8 cellular contexts compared by ENCODE assay signal in genomic region chr20:62923059-62923668, GRCh38. TPM values are rescaled to one million over a fixed set of nuclear protein-coding genes. Genes with fewer than 3 reads are reported as not detected.
DNase-seq lines count a peak whose midpoint lies in the region; ATAC-seq and TF ChIP-seq lines count a peak whose summit lies in the region.
"Not testable (repeated sequence)": the region's sequence is repeated elsewhere in the genome, so short reads cannot be mapped to it uniquely, and the experiment has no call there.

No MANE protein-coding gene starts in this region.

- peak overlapping the region; percentile 93 for H3K4me2 ChIP-seq in BLaER1

- H3K4me1 ChIP-seq in BLaER1 (peaks cover 83% of the 10 kb centered on the region), right atrium auricular region (peaks cover 0 to 84% of the 10 kb centered on the region in 2 donors), stomach (peaks cover 84 to 89% (median 86%) of the 10 kb centered on the region in 4 donors)

- H3K27me3 ChIP-seq in BLaER1, right atrium auricular region, stomach: not testable (repeated sequence)

- H3K27ac ChIP-seq in BLaER1 = 0 out of 2 replicates have a peak overlapping the region, but pooled peaks have one; percentile 20
- H3K27ac ChIP-seq in right atrium auricular region = peak overlapping the region; percentile 92 to 96
- peak overlapping the region; percentile 23 to 99 (median 98) for H3K27ac ChIP-seq in stomach

- not testable (repeated sequence) for TF ChIP-seq POLR2A in stomach (IDR thresholded peaks at IDR 0.05)

- not testable (repeated sequence) for H3K9me3 Mint-ChIP-seq in HFFc6; activated T-cell treated with anti-CD3 and anti-CD28 coated beads, Interleukin-2, amount 50 U/mL, for 72 hours; chondrocyte (ENCODE audit: low read depth); naive B cell

- peak overlapping the region; percentile 92 for H3K27ac Mint-ChIP-seq in HFFc6
- H3K27ac Mint-ChIP-seq in activated T-cell treated with anti-CD3 and anti-CD28 coated beads, Interleukin-2, amount 50 U/mL, for 72 hours = peak overlapping the region; percentile 96
- H3K27ac Mint-ChIP-seq in chondrocyte (ENCODE audit: unreplicated experiment) = peak overlapping the region; percentile 98
- H3K27ac Mint-ChIP-seq in naive B cell = peak overlapping the region in 4 of 6 donors; percentile 9 to 88 (median 20)

- H4K20me1 ChIP-seq in BLaER1 = peaks cover 95% of the 10 kb centered on the region

- not testable (repeated sequence) for H3K4me3 ChIP-seq in BLaER1, right atrium auricular region
- H3K4me3 ChIP-seq in stomach = peak overlapping the region in 1 of 4 donors; percentile 15

- intact Hi-C loops in stomach (cut with DNase I; ENCODE audit: low total_unique reads) = not testable (repeated sequence)

- peak; percentile 63 for DNase-seq in HFFc6
- DNase-seq in RKO (ENCODE audit: low spot score) = peak; percentile 68
- DNase-seq in activated T-cell treated with anti-CD3 and anti-CD28 coated beads, Interleukin-2, amount 50 U/mL, for 72 hours; chondrocyte (ENCODE audit: low spot score); right atrium auricular region (ENCODE audit: low spot score); naive B cell: not testable (repeated sequence)
- DNase-seq in stomach = peak; percentile 51

- not testable (repeated sequence) for H3K36me3 Mint-ChIP-seq in HFFc6 (ENCODE audit: low read depth); activated T-cell treated with anti-CD3 and anti-CD28 coated beads, Interleukin-2, amount 50 U/mL, for 72 hours (ENCODE audit: insufficient read depth in 2 of 2); chondrocyte (ENCODE audit: low read depth); naive B cell

- not testable (repeated sequence) for TF ChIP-seq CTCF in HFFc6 (IDR thresholded peaks at IDR 0.05); chondrocyte (IDR thresholded peaks at IDR 0.05); right atrium auricular region (IDR thresholded peaks at IDR 0.05); stomach (IDR thresholded peaks at IDR 0.05)

- not testable (repeated sequence) for H3K27me3 Mint-ChIP-seq in HFFc6 (ENCODE audit: insufficient read depth); activated T-cell treated with anti-CD3 and anti-CD28 coated beads, Interleukin-2, amount 50 U/mL, for 72 hours (ENCODE audit: low read depth); chondrocyte (ENCODE audit: low read depth); naive B cell

- TF ChIP-seq EP300 in stomach (IDR thresholded peaks at IDR 0.05) = not testable (repeated sequence)

- H3K9me3 ChIP-seq in BLaER1, right atrium auricular region, stomach: not testable (repeated sequence)

- WGBS in stomach, 5 donors = 46 to 49% (median 48%) methylated on average over 17 of the region's 17 CpGs

- ATAC-seq in activated T-cell treated with anti-CD3 and anti-CD28 coated beads, Interleukin-2, amount 50 U/mL, for 72 hours (replicated peaks in 1 of 2); naive B cell (ENCODE audit: low read depth in 2 of 2): not testable (repeated sequence)

- H3K36me3 ChIP-seq in BLaER1, right atrium auricular region, stomach: not testable (repeated sequence)

- not testable (repeated sequence) for H3K9ac ChIP-seq in BLaER1

- H3K4me3 Mint-ChIP-seq in HFFc6 (0 out of 2 replicates have a peak overlapping the region, but pooled peaks have one; percentile 24), naive B cell (peak overlapping the region in 5 of 8 donors; percentile 19 to 86 (median 62))
- H3K4me3 Mint-ChIP-seq in activated T-cell treated with anti-CD3 and anti-CD28 coated beads, Interleukin-2, amount 50 U/mL, for 72 hours = peak overlapping the region; percentile 95 to 97
- H3K4me3 Mint-ChIP-seq in chondrocyte (ENCODE audit: unreplicated experiment) = not testable (repeated sequence)

- H3K4me1 Mint-ChIP-seq in HFFc6 (ENCODE audit: low read depth) = peaks cover 70% of the 10 kb centered on the region
- peaks cover 87% of the 10 kb centered on the region for H3K4me1 Mint-ChIP-seq in activated T-cell treated with anti-CD3 and anti-CD28 coated beads, Interleukin-2, amount 50 U/mL, for 72 hours (ENCODE audit: low read depth)
- peaks cover 71% of the 10 kb centered on the region for H3K4me1 Mint-ChIP-seq in chondrocyte (ENCODE audit: low read depth)
- H3K4me1 Mint-ChIP-seq in naive B cell = peaks cover 54 to 84% (median 75%) of the 10 kb centered on the region in 3 donors

RNA-seq across cellular contexts. Expression of gene DIDO1, which starts 3.1 kb away (rescaled TPM):
- total RNA-seq in HFFc6 (2021; fragmentation: NEBNext Ultra II Directional; extraction: Animal tissue kit (Norgen Biotek cat#: 25700)) = 10 to 100 TPM; 31.9 to 36.1 (median 34.8) TPM
- 10 to 100 TPM; 50.0 TPM for total RNA-seq in activated T-cell treated with anti-CD3 and anti-CD28 coated beads, Interleukin-2, amount 50 U/mL, for 72 hours
- total RNA-seq in chondrocyte = 41.6 to 53.8 TPM (median 42.5 TPM) in 3 replicates
- total RNA-seq in right atrium auricular region = 10 to 100 TPM; 34.7 to 37.5 TPM
- polyA plus RNA-seq in naive B cell (ENCODE audit: low read depth in 6 of 6) = 10 to 100 TPM; 24.3 to 39.9 (median 28.3) TPM
- 100 to 1,000 TPM in 1 of 5 donors, 10 to 100 TPM in 4; 56.0 to 117 (median 74.2) TPM for total RNA-seq in stomach
- polyA plus RNA-seq in stomach = 10 to 100 TPM in 2 of 3 donors, 1 to 10 TPM in 1; 8.1 to 14.2 (median 14.1) TPM

RNA-seq across cellular contexts. Expression of gene GID8, which starts 14.8 kb away (rescaled TPM):
- total RNA-seq in HFFc6 (2021; fragmentation: NEBNext Ultra II Directional; extraction: Animal tissue kit (Norgen Biotek cat#: 25700)) = 10 to 100 TPM; 19.1 to 26.9 (median 22.6) TPM
- total RNA-seq in activated T-cell treated with anti-CD3 and anti-CD28 coated beads, Interleukin-2, amount 50 U/mL, for 72 hours = 10 to 100 TPM; 36.0 to 47.2 TPM
- total RNA-seq in chondrocyte = 26.3 to 30.7 TPM (median 29.7 TPM) in 3 replicates
- 10 to 100 TPM; 16.8 to 18.7 TPM for total RNA-seq in right atrium auricular region
- 10 to 100 TPM; 15.7 to 19.7 (median 17.8) TPM for polyA plus RNA-seq in naive B cell (ENCODE audit: low read depth in 6 of 6)
- 10 to 100 TPM; 12.3 to 39.3 (median 19.2) TPM for total RNA-seq in stomach
- polyA plus RNA-seq in stomach = 10 to 100 TPM; 10.8 to 13.6 (median 12.5) TPM

RNA-seq across cellular contexts. Expression of gene SLC17A9, which starts 29.3 kb away (rescaled TPM):
- 10 to 100 TPM; 32.8 to 47.0 (median 35.7) TPM for total RNA-seq in HFFc6 (2021; fragmentation: NEBNext Ultra II Directional; extraction: Animal tissue kit (Norgen Biotek cat#: 25700))
- total RNA-seq in activated T-cell treated with anti-CD3 and anti-CD28 coated beads, Interleukin-2, amount 50 U/mL, for 72 hours = 10 to 100 TPM; 10.2 to 11.8 TPM
- total RNA-seq in chondrocyte = 0.24 to 1.2 TPM (median 0.79 TPM) in 3 replicates
- total RNA-seq in right atrium auricular region = 1 to 10 TPM; 1.3 to 1.8 TPM
- polyA plus RNA-seq in naive B cell (ENCODE audit: low read depth in 6 of 6) = 1 to 10 TPM; 3.1 to 10.0 (median 5.1) TPM
- 10 to 100 TPM in 4 of 5 donors, 1 to 10 TPM in 1; 9.0 to 76.4 (median 18.7) TPM for total RNA-seq in stomach
- polyA plus RNA-seq in stomach = 1 to 10 TPM; 1.1 to 10.0 (median 5.8) TPM

Comparison
In these comparisons a context has a peak if more than half of its experiments do, and no peak if none do; other contexts are left out.
1. H3K27ac ChIP-seq: peak in every context shown above with its lines; median percentile 98 in stomach; 94 in right atrium auricular region; 20 in BLaER1.
2. H3K27ac Mint-ChIP-seq: peak in every context shown above with its lines; median percentile 98 in chondrocyte; 96 in activated T-cell treated with anti-CD3 and anti-CD28 coated beads, Interleukin-2, amount 50 U/mL, for 72 hours; 92 in HFFc6; 20 in naive B cell.